ENCODE assay signal across 1 cellular context in the genomic region with DNA sequence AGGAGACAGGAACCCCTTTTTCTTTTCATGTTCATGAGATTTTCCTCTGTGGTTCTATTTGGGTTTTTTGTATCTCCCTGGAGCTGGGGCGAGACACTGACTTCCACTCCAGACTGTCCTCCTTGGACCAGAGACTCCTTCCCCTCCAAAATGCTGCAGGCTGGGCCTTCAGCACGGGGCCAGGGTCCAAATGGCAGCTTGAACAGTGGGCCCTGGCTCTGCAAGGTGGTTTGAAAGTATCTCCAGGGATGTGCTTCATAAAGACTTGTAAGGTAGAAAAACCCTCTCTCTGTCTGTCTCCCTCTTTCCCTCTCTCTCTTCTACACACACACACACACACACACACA.
TF ChIP-seq lines count a peak whose summit lies in the region.

No MANE protein-coding gene starts in this region.

TF ChIP-seq in HCT116, 20 proteins besides CTCF, POLR2A, EP300 and RAD21 (continued from another document):
- TF ChIP-seq REST (IDR thresholded peaks at IDR 0.05; ENCODE audit: low read depth), result no peak
- no peak for TF ChIP-seq POLR2AphosphoS5 (IDR thresholded peaks at IDR 0.05; ENCODE audit: low read depth, low read length)
- TF ChIP-seq EZH2phosphoT487 (IDR thresholded peaks at IDR 0.05; ENCODE audit: borderline replicate concordance), result no peak
- TF ChIP-seq CEBPB (IDR thresholded peaks at IDR 0.05; ENCODE audit: low read depth), result no peak
- no peak for TF ChIP-seq EZH2 (IDR thresholded peaks at IDR 0.05)
- TF ChIP-seq EGR1 (IDR thresholded peaks at IDR 0.05; ENCODE audit: low read depth), result no peak
- TF ChIP-seq, protein P1, sequence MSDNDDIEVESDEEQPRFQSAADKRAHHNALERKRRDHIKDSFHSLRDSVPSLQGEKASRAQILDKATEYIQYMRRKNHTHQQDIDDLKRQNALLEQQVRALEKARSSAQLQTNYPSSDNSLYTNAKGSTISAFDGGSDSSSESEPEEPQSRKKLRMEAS (IDR thresholded peaks at IDR 0.05), result no peak
- TF ChIP-seq, protein P2, sequence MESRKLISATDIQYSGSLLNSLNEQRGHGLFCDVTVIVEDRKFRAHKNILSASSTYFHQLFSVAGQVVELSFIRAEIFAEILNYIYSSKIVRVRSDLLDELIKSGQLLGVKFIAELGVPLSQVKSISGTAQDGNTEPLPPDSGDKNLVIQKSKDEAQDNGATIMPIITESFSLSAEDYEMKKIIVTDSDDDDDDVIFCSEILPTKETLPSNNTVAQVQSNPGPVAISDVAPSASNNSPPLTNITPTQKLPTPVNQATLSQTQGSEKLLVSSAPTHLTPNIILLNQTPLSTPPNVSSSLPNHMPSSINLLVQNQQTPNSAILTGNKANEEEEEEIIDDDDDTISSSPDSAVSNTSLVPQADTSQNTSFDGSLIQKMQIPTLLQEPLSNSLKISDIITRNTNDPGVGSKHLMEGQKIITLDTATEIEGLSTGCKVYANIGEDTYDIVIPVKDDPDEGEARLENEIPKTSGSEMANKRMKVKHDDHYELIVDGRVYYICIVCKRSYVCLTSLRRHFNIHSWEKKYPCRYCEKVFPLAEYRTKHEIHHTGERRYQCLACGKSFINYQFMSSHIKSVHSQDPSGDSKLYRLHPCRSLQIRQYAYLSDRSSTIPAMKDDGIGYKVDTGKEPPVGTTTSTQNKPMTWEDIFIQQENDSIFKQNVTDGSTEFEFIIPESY (IDR thresholded peaks at IDR 0.05; ENCODE audit: extremely low read depth, insufficient replicate concordance, low read length), result no peak
- TF ChIP-seq FOSL1 (IDR thresholded peaks at IDR 0.05; ENCODE audit: low read depth), result no peak
- TF ChIP-seq SP1 (IDR thresholded peaks at IDR 0.05; ENCODE audit: low read depth), result no peak
- no peak for TF ChIP-seq SRF (IDR thresholded peaks at IDR 0.05; ENCODE audit: low read depth)
- TF ChIP-seq SIN3A (IDR thresholded peaks at IDR 0.05; ENCODE audit: low read depth), result no peak
- no peak for TF ChIP-seq CBX3 (IDR thresholded peaks at IDR 0.05; ENCODE audit: low read depth)
- no peak for TF ChIP-seq ELF1 (IDR thresholded peaks at IDR 0.05; ENCODE audit: borderline replicate concordance, low read depth)
- TF ChIP-seq ZNF274 (IDR thresholded peaks at IDR 0.05; ENCODE audit: low read depth, low read length), result no peak
- no peak for TF ChIP-seq JUND (IDR thresholded peaks at IDR 0.05)
- no peak for TF ChIP-seq TCF7L2 (IDR thresholded peaks at IDR 0.05; ENCODE audit: borderline replicate concordance, extremely low read depth, insufficient read depth, insufficient read length)
- no peak for TF ChIP-seq YY1 (IDR thresholded peaks at IDR 0.05; ENCODE audit: extremely low read depth, insufficient replicate concordance, low read depth, low read length)
- TF ChIP-seq ZFX (IDR thresholded peaks at IDR 0.05), result no peak
